24 cellular contexts compared by ENCODE assay signal in the genomic region with DNA sequence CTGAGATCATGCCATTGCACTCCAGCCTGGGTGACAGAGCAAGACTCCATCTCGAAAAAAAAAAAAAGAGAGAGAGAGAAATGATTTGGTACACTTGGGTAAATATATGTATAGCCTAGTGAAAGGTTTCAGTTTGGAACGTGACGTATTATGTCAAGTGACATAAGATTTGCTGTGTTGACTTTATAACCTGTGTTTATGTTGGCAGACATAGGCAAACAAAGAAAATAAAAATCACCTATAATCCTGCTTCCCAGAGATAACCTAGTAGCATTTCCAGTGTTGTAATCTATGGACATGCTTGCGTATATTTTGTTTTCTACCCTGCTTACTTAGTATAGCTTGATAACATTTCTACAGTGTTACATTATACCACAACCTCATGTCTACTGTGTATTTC.
"Had no signal": no experiment of that assay in that cellular context is flagged by ENCODE, and none has a peak within 500 bp of the region (broad histone marks: within the 10 kb centered on the region; RNA-seq: fewer than 3 reads in every experiment).

No MANE protein-coding gene starts in this region.

- H3K27ac Mint-ChIP-seq: activated B cell treated with CpG ODN at 0.5 μM for 24 hours; activated CD4-positive, alpha-beta T cell treated with anti-CD3 and anti-CD28 coated beads for 36 hours; activated naive CD8-positive, alpha-beta T cell treated with anti-CD3 and anti-CD28 coated beads for 36 hours; activated T-helper 17 cell treated with anti-CD3 and anti-CD28 coated beads, Interleukin-2, amount 50 U/mL, for 72 hours; memory B cell; stimulated activated naive CD8-positive, alpha-beta T cell treated with anti-CD3 and anti-CD28 coated beads, Interleukin-15, Interleukin-2, amounts not matched to agents 100 ng/mL and 50 ng/mL, for 24 hours had no signal

- H3K4me1 Mint-ChIP-seq: activated B cell treated with CpG ODN at 0.5 μM for 24 hours; activated CD4-positive, alpha-beta T cell treated with anti-CD3 and anti-CD28 coated beads for 36 hours; activated naive CD8-positive, alpha-beta T cell treated with anti-CD3 and anti-CD28 coated beads for 36 hours; activated T-helper 17 cell treated with anti-CD3 and anti-CD28 coated beads, Interleukin-2, amount 50 U/mL, for 72 hours; memory B cell had no signal

- DNase-seq: activated B cell treated with CpG ODN at 0.5 μM for 24 hours; activated CD4-positive, alpha-beta T cell treated with anti-CD3 and anti-CD28 coated beads for 36 hours; activated CD4-positive, alpha-beta T cell treated with anti-CD3 and anti-CD28 coated beads, Interleukin-2, amount 50 U/mL, for 4 hours; activated CD8-positive, alpha-beta memory T cell treated with anti-CD3 and anti-CD28 coated beads for 24 hours; activated CD8-positive, alpha-beta memory T cell treated with anti-CD3 and anti-CD28 coated beads, Interleukin-2, amount 50 U/mL, for 4 hours; activated naive CD4-positive, alpha-beta T cell; activated naive CD8-positive, alpha-beta T cell treated with anti-CD3 and anti-CD28 coated beads for 36 hours; activated T-cell treated with anti-CD3 and anti-CD28 coated beads, Interleukin-2, amount 50 U/mL, for 24 hours; colonic mucosa; head of caudate nucleus; hypothalamus; naive thymus-derived CD4-positive, alpha-beta T cell; stimulated activated CD4-positive, alpha-beta T cell treated with anti-CD3 and anti-CD28 coated beads, Interleukin-4, amount 100 ng/mL, for 24 hours; substantia nigra; T-helper 9 cell; thyroid gland had no signal

- H3K27me3 ChIP-seq: colonic mucosa, gastroesophageal sphincter, right atrium auricular region, thyroid gland had no signal

- H3K4me3 Mint-ChIP-seq: activated B cell treated with CpG ODN at 0.5 μM for 24 hours; activated CD4-positive, alpha-beta T cell treated with anti-CD3 and anti-CD28 coated beads for 36 hours; activated naive CD8-positive, alpha-beta T cell treated with anti-CD3 and anti-CD28 coated beads for 36 hours; activated T-cell treated with anti-CD3 and anti-CD28 coated beads, Interleukin-2, amount 50 U/mL, for 24 hours; activated T-helper 17 cell treated with anti-CD3 and anti-CD28 coated beads, Interleukin-2, amount 50 U/mL, for 72 hours; memory B cell; naive thymus-derived CD4-positive, alpha-beta T cell; neural crest cell; stimulated activated naive CD8-positive, alpha-beta T cell treated with anti-CD3 and anti-CD28 coated beads, Interleukin-15, Interleukin-2, amounts not matched to agents 100 ng/mL and 50 ng/mL, for 24 hours had no signal

- H3K9me3 ChIP-seq: colonic mucosa, gastroesophageal sphincter, right atrium auricular region, thyroid gland had no signal

- H3K4me1 ChIP-seq: colonic mucosa had no signal

- H3K27ac ChIP-seq: colonic mucosa, epithelial cell of prostate, gastroesophageal sphincter, right atrium auricular region, thyroid gland had no signal

- H3K36me3 ChIP-seq: colonic mucosa, right atrium auricular region, thyroid gland had no signal

- H3K9me3 Mint-ChIP-seq: activated B cell treated with CpG ODN at 0.5 μM for 24 hours; activated naive CD8-positive, alpha-beta T cell treated with anti-CD3 and anti-CD28 coated beads for 36 hours; activated T-cell treated with anti-CD3 and anti-CD28 coated beads, Interleukin-2, amount 50 U/mL, for 24 hours; activated T-helper 17 cell treated with anti-CD3 and anti-CD28 coated beads, Interleukin-2, amount 50 U/mL, for 72 hours; memory B cell; naive thymus-derived CD4-positive, alpha-beta T cell; neural crest cell; stimulated activated naive CD8-positive, alpha-beta T cell treated with anti-CD3 and anti-CD28 coated beads, Interleukin-15, Interleukin-2, amounts not matched to agents 100 ng/mL and 50 ng/mL, for 24 hours had no signal

- H3K4me3 ChIP-seq: colonic mucosa, gastroesophageal sphincter, right atrium auricular region, thyroid gland had no signal

- H3K27me3 Mint-ChIP-seq: activated B cell treated with CpG ODN at 0.5 μM for 24 hours; activated CD4-positive, alpha-beta T cell treated with anti-CD3 and anti-CD28 coated beads for 36 hours; activated naive CD8-positive, alpha-beta T cell treated with anti-CD3 and anti-CD28 coated beads for 36 hours; activated T-cell treated with anti-CD3 and anti-CD28 coated beads, Interleukin-2, amount 50 U/mL, for 24 hours; activated T-helper 17 cell treated with anti-CD3 and anti-CD28 coated beads, Interleukin-2, amount 50 U/mL, for 72 hours; memory B cell; naive thymus-derived CD4-positive, alpha-beta T cell; progenitor cell of endocrine pancreas; stimulated activated naive CD8-positive, alpha-beta T cell treated with anti-CD3 and anti-CD28 coated beads, Interleukin-15, Interleukin-2, amounts not matched to agents 100 ng/mL and 50 ng/mL, for 24 hours had no signal
